In the genomic region with DNA sequence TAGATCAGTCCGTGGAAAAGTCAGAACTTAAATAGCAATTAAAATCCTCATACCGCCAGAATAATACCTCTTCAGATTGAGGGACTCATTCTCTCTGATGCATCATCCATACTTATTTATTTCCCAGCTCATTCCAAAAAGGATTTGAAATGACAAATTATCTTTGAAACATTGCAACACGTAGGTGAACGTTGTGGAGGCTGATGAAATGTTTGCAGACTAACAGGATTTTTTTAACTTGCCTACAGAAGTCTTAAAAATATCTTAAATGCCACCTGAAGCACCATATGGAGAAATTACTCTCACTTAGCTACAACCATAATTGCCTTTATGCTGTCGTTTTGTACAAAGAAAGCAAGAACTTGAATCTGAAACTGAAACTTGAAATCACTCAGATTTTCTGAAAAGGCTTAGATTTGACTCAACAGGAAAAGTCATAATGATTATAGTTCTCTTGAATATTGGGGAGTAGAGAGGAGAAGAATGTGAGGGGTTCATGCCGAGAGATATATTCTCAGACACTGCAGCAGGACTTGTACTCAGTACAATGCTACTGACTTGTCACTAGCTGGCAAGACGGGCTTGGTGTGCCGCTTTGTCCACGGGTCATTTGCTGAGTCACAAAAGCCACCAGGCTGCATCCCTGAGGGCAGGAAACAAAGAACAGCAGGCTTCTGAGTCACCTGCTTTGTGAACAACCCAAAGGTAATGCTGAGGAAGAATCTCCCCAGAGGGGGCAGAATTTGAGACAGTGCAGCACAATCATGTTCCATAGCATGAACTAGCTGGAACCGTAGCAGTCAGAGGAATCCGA, we compare ENCODE assay signal across 8 cellular contexts. TPM values are rescaled to one million over a fixed set of nuclear protein-coding genes. Genes with fewer than 3 reads are reported as not detected.
DNase-seq lines count a peak whose midpoint lies in the region; ATAC-seq and TF ChIP-seq lines count a peak whose summit lies in the region.

No MANE protein-coding gene starts in this region.

- no peak overlapping the region for H3K27ac ChIP-seq in coronary artery

- no peak for TF ChIP-seq CTCF in HFF-Myc (IDR thresholded peaks at IDR 0.05; ENCODE audit: low read depth, low read length, missing control alignments)
- no peak for TF ChIP-seq CTCF in coronary artery (IDR thresholded peaks at IDR 0.05)

- DNase-seq in HFF-Myc (ENCODE audit: extremely low read depth, low read depth) (peak; percentile 21), NAMALWA (ENCODE audit: low spot score) (peak; percentile 57), coronary artery (ENCODE audit: low spot score) (no peak), hippocampal formation (lab: John Stamatoyannopoulos, UW) (no peak)
- peak; percentile 49 for DNase-seq in activated CD4-positive, CD25-positive, alpha-beta regulatory T cell treated with anti-CD3 and anti-CD28 coated beads, Interleukin-2, amount 50 U/mL, for 72 hours
- DNase-seq in stimulated activated CD8-positive, alpha-beta memory T cell treated with anti-CD3 and anti-CD28 coated beads, Interleukin-7, amount 100 ng/mL, for 24 hours (ENCODE audit: low read depth) = peak; percentile 21

- no peaks in the 10 kb centered on the region for H3K27me3 ChIP-seq in mononuclear cell (ENCODE audit: insufficient read depth, low read length)

- H3K4me3 ChIP-seq in HFF-Myc (replicated peaks; ENCODE audit: low read depth, low read length) (no peak overlapping the region), coronary artery (peak overlapping the region; percentile 62), mononuclear cell (ENCODE audit: low read length) (peak overlapping the region; percentile 35)

- peak; percentile 77 for ATAC-seq in GM18498 (IDR thresholded peaks at IDR 0.05; ENCODE audit: unreplicated experiment)

- H3K4me1 ChIP-seq in mononuclear cell (ENCODE audit: insufficient read depth, low read length) = peaks cover 5% of the 10 kb centered on the region

- H3K9me3 ChIP-seq in mononuclear cell (ENCODE audit: low read depth, low read length) = no peaks in the 10 kb centered on the region

RNA-seq across cellular contexts. Expression of gene FMN1, which starts 7.1 kb away (rescaled TPM):
- 31.2 TPM for total RNA-seq in mononuclear cell

Comparison
In these comparisons a context has a peak if more than half of its experiments do, and no peak if none do; other contexts are left out.
1. DNase-seq: peak in HFF-Myc (single experiment), NAMALWA (single experiment), activated CD4-positive, CD25-positive, alpha-beta regulatory T cell treated with anti-CD3 and anti-CD28 coated beads, Interleukin-2, amount 50 U/mL, for 72 hours (single experiment) and stimulated activated CD8-positive, alpha-beta memory T cell treated with anti-CD3 and anti-CD28 coated beads, Interleukin-7, amount 100 ng/mL, for 24 hours (single experiment); none in coronary artery (single experiment) and hippocampal formation (0 of 2).